ENCODE assay signal across 10 cellular contexts in genomic region chr11:111910637-111911562, GRCh38. TPM values are rescaled to one million over a fixed set of nuclear protein-coding genes. Genes with fewer than 3 reads are reported as not detected.
A peak's percentile ranks its signal among the peaks of the same experiment; 100 is the strongest.
DNase-seq lines count a peak whose midpoint lies in the region; ATAC-seq and TF ChIP-seq lines count a peak whose summit lies in the region.
"Had no signal": no experiment of that assay in that cellular context is flagged by ENCODE, and none has a peak within 500 bp of the region (broad histone marks: within the 10 kb centered on the region; RNA-seq: fewer than 3 reads in every experiment).

No MANE protein-coding gene starts in this region.

- no peak for DNase-seq in Panc1 (ENCODE audit: low read depth, low spot score)
- DNase-seq in esophagus muscularis mucosa (ENCODE audit: extremely low spot score): peak; percentile 31
- peak; percentile 71 for DNase-seq in myocyte (ENCODE audit: low read depth)
- DNase-seq in thyroid gland: peak; percentile 23 to 30
- no peak for DNase-seq in T-helper 2 cell
- no peak for DNase-seq in stimulated activated CD8-positive, alpha-beta memory T cell treated with anti-CD3 and anti-CD28 coated beads, Interleukin-4, amount 100 ng/mL, for 48 hours
- no peak for DNase-seq in NCI-H345 (lab: John Stamatoyannopoulos, UW)
- DNase-seq: activated naive CD8-positive, alpha-beta T cell treated with anti-CD3 and anti-CD28 coated beads, Interleukin-2, amount 10 ng/mL, durations not matched to agents 7 days and 5 days; WERI-Rb-1 had no signal

- 30% methylated on average over 9 of the region's 9 CpGs for WGBS in esophagus muscularis mucosa
- 58 to 65% methylated on average over 9 of the region's 9 CpGs for WGBS in thyroid gland, 2 donors

- peaks cover 8% of the 10 kb centered on the region for H3K4me1 ChIP-seq in Panc1 (ENCODE audit: control insufficient read depth, insufficient read depth, low read length)
- peaks cover 7 to 47% (median 40%) of the 10 kb centered on the region in 4 donors for H3K4me1 ChIP-seq in esophagus muscularis mucosa
- peaks cover 44 to 47% of the 10 kb centered on the region in 2 donors for H3K4me1 ChIP-seq in thyroid gland

- CTCF ChIA-PET in Panc1 (lab: Charles Lee): no interaction called here

- POLR2A ChIA-PET in Panc1 (lab: Charles Lee): no interaction called here

- H3K36me3 ChIP-seq in Panc1 (ENCODE audit: control insufficient read depth, insufficient read depth, low read length): no peaks in the 10 kb centered on the region
- peaks cover 10 to 29% (median 20%) of the 10 kb centered on the region in 4 donors for H3K36me3 ChIP-seq in esophagus muscularis mucosa
- H3K36me3 ChIP-seq in thyroid gland: peaks cover 0 to 7% of the 10 kb centered on the region in 2 donors
- H3K36me3 ChIP-seq: WERI-Rb-1 had no signal

- TF ChIP-seq CTCF in Panc1 (IDR thresholded peaks at IDR 0.05) (no peak), esophagus muscularis mucosa (IDR thresholded peaks at IDR 0.05) (no peak), thyroid gland (IDR thresholded peaks at IDR 0.05) (no peak)

- in situ Hi-C loops in Panc1 (cut with HindIII; ENCODE audit: low pct_unique_long_range_greater_than_20kb, low sequenced_read_pairs): no loop called here

- intact Hi-C loops in Panc1 (cut with micrococcal nuclease; ENCODE audit: unreplicated experiment) (no loop called here), esophagus muscularis mucosa (cut with DNase I) (no loop called here), thyroid gland (cut with DNase I) (no loop called here)

- H3K27me3 ChIP-seq in Panc1 (ENCODE audit: control insufficient read depth, insufficient read depth, low read length): peaks cover 12% of the 10 kb centered on the region
- peaks cover 0 to 7% (median 0%) of the 10 kb centered on the region in 4 donors for H3K27me3 ChIP-seq in esophagus muscularis mucosa
- no peaks in the 10 kb centered on the region for H3K27me3 ChIP-seq in thyroid gland

- H3K9me3 ChIP-seq in Panc1 (ENCODE audit: control insufficient read depth, insufficient read depth, low read depth, low read length) (no peaks in the 10 kb centered on the region), esophagus muscularis mucosa (no peaks in the 10 kb centered on the region), thyroid gland (no peaks in the 10 kb centered on the region)

- no peak overlapping the region for H3K27ac ChIP-seq in Panc1 (ENCODE audit: low read length)
- peak overlapping the region; percentile 97 to 99 (median 98) for H3K27ac ChIP-seq in esophagus muscularis mucosa (replicated peaks in 1 of 4)
- peak overlapping the region; percentile 98 to 100 (median 98) for H3K27ac ChIP-seq in thyroid gland
- H3K27ac ChIP-seq: WERI-Rb-1 had no signal

- no peak for TF ChIP-seq EP300 in esophagus muscularis mucosa (IDR thresholded peaks at IDR 0.05)

- no peak for TF ChIP-seq POLR2A in esophagus muscularis mucosa (IDR thresholded peaks at IDR 0.05; ENCODE audit: low read depth)
- TF ChIP-seq POLR2A in thyroid gland (IDR thresholded peaks at IDR 0.05): peak in 1 of 2 donors; percentile 19

- ATAC-seq in Panc1 (0 out of 2 replicates have a peak, but pooled peaks have one; percentile 5), HG03565 (IDR thresholded peaks at IDR 0.05; ENCODE audit: unreplicated experiment) (no peak)

- no TSS peak for BruUV-seq in Panc1 (replicated peaks; lab: Mats Ljungman, UMichigan)

- no peak overlapping the region for H3K4me3 ChIP-seq in Panc1 (ENCODE audit: low read depth in 2 of 2, low read length in 2 of 2)
- H3K4me3 ChIP-seq in esophagus muscularis mucosa: peak overlapping the region; percentile 65 to 81 (median 73)
- H3K4me3 ChIP-seq in thyroid gland (replicated peaks in 1 of 3): peak overlapping the region in 2 of 3 donors; percentile 32 to 45

RNA-seq across cellular contexts. Expression of gene CRYAB, which starts 0.7 kb away (rescaled TPM):
- total RNA-seq in Panc1 (2021; ENCODE audit: unreplicated experiment) (0.59 TPM), esophagus muscularis mucosa (100 to 1,000 TPM; 315 to 493 (median 382) TPM), myocyte (182 and 268 TPM in 2 replicates), thyroid gland (100 to 1,000 TPM; 174 to 350 (median 250) TPM)
- polyA plus RNA-seq in Panc1 (2012; ENCODE audit: insufficient read length): 0.91 TPM
- 1,070 TPM for polyA plus RNA-seq in myocyte (2012)
- total RNA-seq: activated naive CD8-positive, alpha-beta T cell treated with anti-CD3 and anti-CD28 coated beads, Interleukin-2, amount 10 ng/mL, durations not matched to agents 7 days and 5 days had no signal

RNA-seq across cellular contexts. Expression of gene HSPB2, which starts 1.6 kb away (rescaled TPM):
- total RNA-seq in Panc1 (2021; ENCODE audit: unreplicated experiment): not detected
- polyA plus RNA-seq in Panc1 (2012; ENCODE audit: insufficient read length): not detected
- total RNA-seq in esophagus muscularis mucosa: 1 to 10 TPM; 1.2 to 4.0 (median 2.4) TPM
- total RNA-seq in myocyte: 14.6 and 15.6 TPM in 2 replicates
- polyA plus RNA-seq in myocyte (2012): 67.7 TPM
- total RNA-seq in thyroid gland: under 1 TPM in 1 of 4 donors, not detected in 3; 0.22 TPM

RNA-seq across cellular contexts. Expression of gene C11orf52, which starts 7.8 kb away (rescaled TPM):
- not detected for total RNA-seq in Panc1 (2021; ENCODE audit: unreplicated experiment)
- 0.22 TPM for polyA plus RNA-seq in Panc1 (2012; ENCODE audit: insufficient read length)
- 1 to 10 TPM; 1.8 to 6.9 (median 2.9) TPM for total RNA-seq in esophagus muscularis mucosa
- 0.70 and 1.7 TPM in 2 replicates for total RNA-seq in myocyte
- polyA plus RNA-seq in myocyte (2012): 3.7 TPM
- total RNA-seq in thyroid gland: 10 to 100 TPM; 21.7 to 33.4 (median 24.9) TPM
- total RNA-seq: activated naive CD8-positive, alpha-beta T cell treated with anti-CD3 and anti-CD28 coated beads, Interleukin-2, amount 10 ng/mL, durations not matched to agents 7 days and 5 days had no signal

RNA-seq across cellular contexts. Expression of gene DIXDC1, which starts 26.2 kb away (rescaled TPM):
- total RNA-seq in Panc1 (2021; ENCODE audit: unreplicated experiment) (11.7 TPM), esophagus muscularis mucosa (100 to 1,000 TPM; 101 to 168 (median 122) TPM), myocyte (17.7 and 19.6 TPM in 2 replicates), thyroid gland (10 to 100 TPM; 30.5 to 41.3 (median 38.2) TPM)
- 7.4 TPM for polyA plus RNA-seq in Panc1 (2012; ENCODE audit: insufficient read length)
- 15.9 TPM for polyA plus RNA-seq in myocyte (2012)

RNA-seq across cellular contexts. Expression of gene CFAP68, which starts 31.6 kb away (rescaled TPM):
- 16.6 TPM for total RNA-seq in Panc1 (2021; ENCODE audit: unreplicated experiment)
- polyA plus RNA-seq in Panc1 (2012; ENCODE audit: insufficient read length): 19.5 TPM
- total RNA-seq in esophagus muscularis mucosa: 10 to 100 TPM in 3 of 4 donors, 1 to 10 TPM in 1; 8.7 to 21.7 (median 19.9) TPM
- 25.7 and 33.1 TPM in 2 replicates for total RNA-seq in myocyte
- 32.0 TPM for polyA plus RNA-seq in myocyte (2012)
- 10 to 100 TPM; 24.7 to 47.1 (median 38.0) TPM for total RNA-seq in thyroid gland

Comparison
In these comparisons a context has a peak if more than half of its experiments do, and no peak if none do; other contexts are left out.
1. DNase-seq: peak in esophagus muscularis mucosa (single experiment), myocyte (single experiment) and thyroid gland (2 of 2); none in Panc1 (single experiment), T-helper 2 cell (0 of 5), stimulated activated CD8-positive, alpha-beta memory T cell treated with anti-CD3 and anti-CD28 coated beads, Interleukin-4, amount 100 ng/mL, for 48 hours (single experiment) and NCI-H345 (single experiment).
2. H3K4me3 ChIP-seq: peak in esophagus muscularis mucosa (4 of 4) and thyroid gland (2 of 3); none in Panc1 (0 of 2).
3. RNA of gene CRYAB, which starts 0.7 kb away (total RNA-seq): 315 to 493 TPM in esophagus muscularis mucosa, 174 to 350 TPM in thyroid gland and 182 to 268 TPM in myocyte; 0.59 TPM in Panc1 (single experiment); every median in the first group is over 100 times any median in the second.